18 cellular contexts compared by ENCODE assay signal in genomic region chr2:85867556-85868292, GRCh38. TPM values are rescaled to one million over a fixed set of nuclear protein-coding genes. Genes with fewer than 3 reads are reported as not detected.
A peak's percentile ranks its signal among the peaks of the same experiment; 100 is the strongest.
DNase-seq lines count a peak whose midpoint lies in the region; ATAC-seq, FAIRE-seq and TF ChIP-seq lines count a peak whose summit lies in the region.
"Had no signal": no experiment of that assay in that cellular context is flagged by ENCODE, and none has a peak within 500 bp of the region (broad histone marks: within the 10 kb centered on the region; RNA-seq: fewer than 3 reads in every experiment).

No MANE protein-coding gene starts in this region.

- H3K9me3 ChIP-seq in K562 (replicated peaks; ENCODE audit: control insufficient read depth, insufficient read depth, low read depth, low read length) = no peaks in the 10 kb centered on the region
- no peaks in the 10 kb centered on the region for H3K9me3 ChIP-seq in hepatocyte (ENCODE audit: low read depth)
- H3K9me3 ChIP-seq: BLaER1, HAP-1 had no signal

- TF ChIP-seq POLR2A in K562 (conservative IDR thresholded peaks at IDR 0.05) = no peak

- CTCF ChIA-PET in K562 (lab: Yijun Ruan, JAX; ENCODE audit: low intra/inter-chr PET ratio) = no interaction called here

- in situ Hi-C loops in K562 (cut with MboI) = no loop called here

- H3K4me3 ChIP-seq in GM23338 (no peak overlapping the region), K562 (no peak overlapping the region), hepatocyte (no peak overlapping the region)
- H3K4me3 ChIP-seq: BLaER1, HAP-1 had no signal

- no peak overlapping the region for H3K27ac ChIP-seq in GM23338 (ENCODE audit: low read depth)
- no peak overlapping the region for H3K27ac ChIP-seq in K562 (ENCODE audit: extremely low read depth, low read depth, low read length)
- H3K27ac ChIP-seq in hepatocyte = no peak overlapping the region
- H3K27ac ChIP-seq: BLaER1, HL-60 had no signal

- TF ChIP-seq RAD21 in K562 (CRISPR knock-in tag; conservative IDR thresholded peaks at IDR 0.05 in 1 of 2, IDR thresholded peaks at IDR 0.05 in 1 of 2) = no peak

- 58% methylated on average over 11 of the region's 11 CpGs for WGBS in K562 (ENCODE audit: insufficient coverage, low coverage, missing lambda C conversion rate)
- WGBS in hepatocyte (ENCODE audit: low lambda C conversion rate, missing lambda C conversion rate) = 90% methylated on average over 11 of the region's 11 CpGs

- H3K79me2 ChIP-seq in GM23338 (replicated peaks; ENCODE audit: insufficient read depth) = no peaks in the 10 kb centered on the region
- no peaks in the 10 kb centered on the region for H3K79me2 ChIP-seq in K562 (ENCODE audit: control insufficient read depth, insufficient read depth, low read length)
- peaks cover 24% of the 10 kb centered on the region for H3K79me2 ChIP-seq in hepatocyte

- no peak overlapping the region for H3K4me3 Mint-ChIP-seq in GM23338
- H3K4me3 Mint-ChIP-seq in stimulated activated memory B cell treated with anti-CD40 and anti-IgM and Interleukin-4, amounts not matched to agents 10 μg/mL and 1 μg/mL and 100 μg/mL, for 72 hours = no peak overlapping the region

- peak; percentile 32 for FAIRE-seq in K562 (lab: Jason Lieb, UNC)
- FAIRE-seq: A204.1, G401.6, RCC 7860 had no signal

- H3K36me3 ChIP-seq in GM23338 (ENCODE audit: insufficient read depth) = no peaks in the 10 kb centered on the region
- H3K36me3 ChIP-seq in K562 (ENCODE audit: control insufficient read depth, insufficient read depth, low read length) = no peaks in the 10 kb centered on the region
- H3K36me3 ChIP-seq in hepatocyte (replicated peaks; ENCODE audit: insufficient read depth, low read depth) = no peaks in the 10 kb centered on the region
- H3K36me3 ChIP-seq: HAP-1 had no signal

- TF ChIP-seq EP300 in K562 (IDR thresholded peaks at IDR 0.05; ENCODE audit: low read length) = no peak

- H4K20me1 ChIP-seq in GM23338 (replicated peaks; ENCODE audit: insufficient read depth) (no peaks in the 10 kb centered on the region), K562 (replicated peaks; ENCODE audit: control insufficient read depth, insufficient read depth, low read length) (no peaks in the 10 kb centered on the region; the same call in 1 of the 2 replicates), hepatocyte (ENCODE audit: insufficient read depth, poor library complexity, severe bottlenecking) (no peaks in the 10 kb centered on the region)
- H4K20me1 ChIP-seq: BLaER1 had no signal

- POLR2A ChIA-PET in K562 (lab: Yijun Ruan, JAX) = no interaction called here

- no peak overlapping the region; a peak in 1 of 4 replicates for H3K9ac ChIP-seq in K562 (ENCODE audit: insufficient read depth in 1 of 2, low read depth in 2 of 2, low read length in 2 of 2)
- H3K9ac ChIP-seq: BLaER1 had no signal

- H3K4me1 Mint-ChIP-seq in GM23338 = peaks cover 9% of the 10 kb centered on the region
- H3K4me1 Mint-ChIP-seq in stimulated activated memory B cell treated with anti-CD40 and anti-IgM and Interleukin-4, amounts not matched to agents 10 μg/mL and 1 μg/mL and 100 μg/mL, for 72 hours = peaks cover 61% of the 10 kb centered on the region

- peak; percentile 49 for DNase-seq in activated CD8-positive, alpha-beta memory T cell treated with anti-CD3 and anti-CD28 coated beads for 24 hours
- no peak for DNase-seq in activated CD8-positive, alpha-beta memory T cell treated with anti-CD3 and anti-CD28 coated beads, Interleukin-2, amount 50 U/mL, for 4 hours
- DNase-seq in GM23338 (ENCODE audit: low spot score) = no peak
- DNase-seq in K562 (ENCODE audit: extremely low read depth in 1 of 4, low spot score in 3 of 4) = peak in 1 of 4 experiments; percentile 38
- no peak for DNase-seq in hepatocyte (ENCODE audit: low spot score)
- DNase-seq: DMS 273 treated with DMSO at 0.1 percent for 48 hours, NCI-H1417 treated with DMSO at 0.1 percent for 48 hours, NCI-H1930, NCI-H446 had no signal

- H3K27me3 ChIP-seq in GM23338 (ENCODE audit: insufficient read depth) (no peaks in the 10 kb centered on the region), K562 (ENCODE audit: control insufficient read depth in 2 of 2, insufficient read depth in 2 of 2, low read length in 2 of 2) (no peaks in the 10 kb centered on the region), hepatocyte (no peaks in the 10 kb centered on the region)
- H3K27me3 ChIP-seq: BLaER1 had no signal

- H3K9me2 ChIP-seq in GM23338 (ENCODE audit: insufficient read depth) (no peaks in the 10 kb centered on the region), hepatocyte (replicated peaks; ENCODE audit: insufficient read depth) (no peaks in the 10 kb centered on the region)

- H3K9me3 Mint-ChIP-seq in GM23338 = no peaks in the 10 kb centered on the region
- H3K9me3 Mint-ChIP-seq in stimulated activated memory B cell treated with anti-CD40 and anti-IgM and Interleukin-4, amounts not matched to agents 10 μg/mL and 1 μg/mL and 100 μg/mL, for 72 hours = no peaks in the 10 kb centered on the region

- ATAC-seq in GM23338 (no peak), K562 (peak; percentile 69), GM19397 (IDR thresholded peaks at IDR 0.05; ENCODE audit: unreplicated experiment) (no peak)
- no peak for ATAC-seq in stimulated activated memory B cell treated with anti-CD40 and anti-IgM and Interleukin-4, amounts not matched to agents 10 μg/mL and 1 μg/mL and 100 μg/mL, for 72 hours
- ATAC-seq: Right ventricle myocardium inferior had no signal

- TF ChIP-seq CTCF in GM23338 (conservative IDR thresholded peaks at IDR 0.05; ENCODE audit: low read depth in 2 of 2) (no peak), K562 (IDR thresholded peaks at IDR 0.05 in 2 of 3, conservative IDR thresholded peaks at IDR 0.05 in 1 of 3; ENCODE audit: insufficient read depth in 2 of 3, low read depth in 1 of 3, low read length in 3 of 3) (no peak), hepatocyte (IDR thresholded peaks at IDR 0.05; ENCODE audit: poor library complexity) (no peak)

- peaks cover 3% of the 10 kb centered on the region for H3K27me3 Mint-ChIP-seq in GM23338 (ENCODE audit: insufficient read depth, low read depth, poor library complexity)
- no peaks in the 10 kb centered on the region for H3K27me3 Mint-ChIP-seq in stimulated activated memory B cell treated with anti-CD40 and anti-IgM and Interleukin-4, amounts not matched to agents 10 μg/mL and 1 μg/mL and 100 μg/mL, for 72 hours

- no peak overlapping the region for H3K27ac Mint-ChIP-seq in GM23338
- peak overlapping the region; percentile 56 for H3K27ac Mint-ChIP-seq in stimulated activated memory B cell treated with anti-CD40 and anti-IgM and Interleukin-4, amounts not matched to agents 10 μg/mL and 1 μg/mL and 100 μg/mL, for 72 hours

- H3K4me1 ChIP-seq in GM23338 (ENCODE audit: insufficient read depth) = peaks cover 10% of the 10 kb centered on the region; the same call in 1 of the 2 replicates
- H3K4me1 ChIP-seq in K562 (replicated peaks in 1 of 2; ENCODE audit: control insufficient read depth in 2 of 2, insufficient read depth in 2 of 2, low read length in 2 of 2) = peaks cover under 1 to 11% of the 10 kb centered on the region in 2 experiments; a peak in 4 of 5 replicates
- no peaks in the 10 kb centered on the region for H3K4me1 ChIP-seq in hepatocyte (ENCODE audit: insufficient read depth)
- H3K4me1 ChIP-seq: HAP-1 had no signal

- H3K9me1 ChIP-seq in K562 (ENCODE audit: control insufficient read depth, insufficient read depth, low read length) = peaks cover 1% of the 10 kb centered on the region

- no TSS peak for BruUV-seq in K562 (replicated peaks; lab: Mats Ljungman, UMichigan)

- intact Hi-C loops in K562 (cut with micrococcal nuclease) = no loop called here

- H2AFZ ChIP-seq in GM23338 (no peak overlapping the region), K562 (ENCODE audit: low read depth, low read length) (peak overlapping the region; percentile 8; the same call in 1 of the 2 replicates), hepatocyte (no peak overlapping the region)

- H3K4me2 ChIP-seq in GM23338 = 0 out of 2 replicates have a peak overlapping the region, but pooled peaks have one; percentile 38
- no peak overlapping the region for H3K4me2 ChIP-seq in K562 (ENCODE audit: insufficient read depth, low read length)
- no peak overlapping the region for H3K4me2 ChIP-seq in hepatocyte
- H3K4me2 ChIP-seq: BLaER1 had no signal

- no peaks in the 10 kb centered on the region for H3K36me3 Mint-ChIP-seq in GM23338 (ENCODE audit: low read depth)
- H3K36me3 Mint-ChIP-seq in stimulated activated memory B cell treated with anti-CD40 and anti-IgM and Interleukin-4, amounts not matched to agents 10 μg/mL and 1 μg/mL and 100 μg/mL, for 72 hours = peaks cover 37% of the 10 kb centered on the region

- no peaks in the 10 kb centered on the region for H3F3A ChIP-seq in GM23338 (replicated peaks; ENCODE audit: low read depth)

TF ChIP-seq in GM23338, 12 proteins besides CTCF, POLR2A, EP300 and RAD21 (continues in another document):
- TF ChIP-seq EZH2 (IDR thresholded peaks at IDR 0.05; ENCODE audit: low read depth, unreplicated experiment) (no peak), CREB1 (CRISPR knock-in tag; IDR thresholded peaks at IDR 0.05; ENCODE audit: low read depth) (no peak)

TF ChIP-seq in K562, 482 proteins besides CTCF, POLR2A, EP300 and RAD21 (continues in another document):
- peak; percentile 22; the same call in 1 of the 2 replicates for TF ChIP-seq EHMT2 (IDR thresholded peaks at IDR 0.05)
- TF ChIP-seq TAL1 (IDR thresholded peaks at IDR 0.05) = 0 out of 2 replicates have a peak, but pooled peaks have one; percentile 17
- TF ChIP-seq MXI1 (IDR thresholded peaks at IDR 0.05; ENCODE audit: low read depth, low read length) = no peak

RNA-seq across cellular contexts. Expression of gene ST3GAL5, which starts 21.1 kb away (rescaled TPM):
- 7.9 and 8.9 TPM in 2 replicates for total RNA-seq in GM23338 (2014; rRNA removed; shearing (Covaris generic))
- polyA plus RNA-seq in GM23338 (2016; fragmentation: Nextera tagmentation; extraction: Ambion mirVana) (2.8 and 3.2 TPM in 2 replicates), K562 (2011; rRNA removed) (7.9 and 10.0 TPM in 2 replicates), K562 (2014; fragmentation: Illumina TruSeq; extraction: Trizol) (3.5 and 4.1 TPM in 2 replicates), K562 (2014; fragmentation: Nextera tagmentation; extraction: Ambion mirVana) (1 to 10 TPM; 1.6 to 1.8 TPM), K562 (2014; rRNA removed) (3.1 and 4.4 TPM in 2 replicates), hepatocyte (24.4 and 24.7 TPM in 2 replicates)
- total RNA-seq in K562 (2011; cell fraction: chromatin; rRNA removed; ENCODE audit: low replicate concordance) = 39.5 and 67.1 TPM in 2 replicates
- 22.7 and 28.6 TPM in 2 replicates for total RNA-seq in K562 (2011; cell fraction: nucleolus; rRNA removed)
- total RNA-seq in K562 (2011; cell fraction: nucleoplasm; rRNA removed) = 36.4 and 54.3 TPM in 2 replicates
- total RNA-seq in K562 (2014; rRNA removed) (4.1 and 6.3 TPM in 2 replicates), K562 (2014; rRNA removed; fragmentation: Illumina TruSeq; extraction: Trizol) (4.4 and 4.9 TPM in 2 replicates), K562 (2015; rRNA removed; fragmentation: Illumina TruSeq; extraction: Trizol) (2.9 and 3.6 TPM in 2 replicates), K562 (2021) (4.0 and 4.2 TPM in 2 replicates), hepatocyte (25.6 and 36.5 TPM in 2 replicates)
- 2.8 and 4.2 TPM in 2 replicates for polyA plus RNA-seq in K562 (2011; cell fraction: cytosol; rRNA removed)
- 7.7 and 8.6 TPM in 2 replicates for polyA plus RNA-seq in K562 (2011; cell fraction: nucleus; rRNA removed)
- polyA plus RNA-seq in K562 (2012) = 2.7 and 8.7 TPM in 2 replicates
- 11.3 and 14.3 TPM in 2 replicates for polyA minus RNA-seq in K562 (2011; rRNA and poly(A)+ RNA removed)
- 2.3 and 3.1 TPM in 2 replicates for polyA minus RNA-seq in K562 (2011; cell fraction: cytosol; rRNA and poly(A)+ RNA removed)
- 6.5 and 12.1 TPM in 2 replicates for polyA minus RNA-seq in K562 (2011; cell fraction: nucleus; rRNA and poly(A)+ RNA removed)
